Comparison of ENCODE assay signal across 1 cellular context in genomic region chr9:127927457-127928231, GRCh38.
A peak's percentile ranks its signal among the peaks of the same experiment; 100 is the strongest.
TF ChIP-seq lines count a peak whose summit lies in the region.

No MANE protein-coding gene starts in this region.

TF ChIP-seq in H1, 55 proteins besides CTCF, POLR2A, EP300 and RAD21 (continued from another document):
- TF ChIP-seq E2F6 (IDR thresholded peaks at IDR 0.05): peak; percentile 81; the same call in 1 of the 2 replicates
- TF ChIP-seq ZNF274 (IDR thresholded peaks at IDR 0.05; ENCODE audit: borderline replicate concordance, extremely low read depth, low read length): no peak
- no peak for TF ChIP-seq CTBP2 (IDR thresholded peaks at IDR 0.05; ENCODE audit: borderline replicate concordance, insufficient read depth, insufficient read length, low read length)
- TF ChIP-seq KDM1A (IDR thresholded peaks at IDR 0.05; ENCODE audit: borderline replicate concordance, low read length): no peak
- TF ChIP-seq RBBP5 (IDR thresholded peaks at IDR 0.05; ENCODE audit: borderline replicate concordance, low read depth, low read length): no peak
- TF ChIP-seq RNF2 (IDR thresholded peaks at IDR 0.05; ENCODE audit: borderline replicate concordance, low read depth, low read length, missing control alignments, poor library complexity, severe bottlenecking): peak; percentile 18
- no peak for TF ChIP-seq ATF2 (IDR thresholded peaks at IDR 0.05; ENCODE audit: low read length)
- TF ChIP-seq HDAC2 (IDR thresholded peaks at IDR 0.05; ENCODE audit: borderline replicate concordance in 1 of 2, low read depth in 2 of 2, low read length in 2 of 2): no peak; a peak in 1 of 4 replicates
- no peak for TF ChIP-seq SUZ12 (IDR thresholded peaks at IDR 0.05; ENCODE audit: low read length)
- no peak for TF ChIP-seq HDAC6 (IDR thresholded peaks at IDR 0.05; ENCODE audit: low read depth, low read length)
- no peak for TF ChIP-seq CHD7 (IDR thresholded peaks at IDR 0.05; ENCODE audit: insufficient replicate concordance, low read length)
- no peak for TF ChIP-seq SAP30 (IDR thresholded peaks at IDR 0.05; ENCODE audit: insufficient read depth, insufficient replicate concordance, low read length)
- peak; percentile 66 for TF ChIP-seq MAX (IDR thresholded peaks at IDR 0.05)
- no peak for TF ChIP-seq ATF3 (IDR thresholded peaks at IDR 0.05; ENCODE audit: insufficient read depth, low read depth, low read length)
- no peak for TF ChIP-seq SP1 (IDR thresholded peaks at IDR 0.05; ENCODE audit: low read depth, low read length)
- TF ChIP-seq KDM4A (IDR thresholded peaks at IDR 0.05; ENCODE audit: low read depth, low read length, severe bottlenecking): peak; percentile 69
- TF ChIP-seq CREB1 (IDR thresholded peaks at IDR 0.05): no peak
- no peak for TF ChIP-seq BACH1 (IDR thresholded peaks at IDR 0.05; ENCODE audit: low read length)
- no peak for TF ChIP-seq CBX5 (IDR thresholded peaks at IDR 0.05; ENCODE audit: low read depth, low read length)
TF ChIP-seq in H1: peak in this region for 6.
